In the genomic region with DNA sequence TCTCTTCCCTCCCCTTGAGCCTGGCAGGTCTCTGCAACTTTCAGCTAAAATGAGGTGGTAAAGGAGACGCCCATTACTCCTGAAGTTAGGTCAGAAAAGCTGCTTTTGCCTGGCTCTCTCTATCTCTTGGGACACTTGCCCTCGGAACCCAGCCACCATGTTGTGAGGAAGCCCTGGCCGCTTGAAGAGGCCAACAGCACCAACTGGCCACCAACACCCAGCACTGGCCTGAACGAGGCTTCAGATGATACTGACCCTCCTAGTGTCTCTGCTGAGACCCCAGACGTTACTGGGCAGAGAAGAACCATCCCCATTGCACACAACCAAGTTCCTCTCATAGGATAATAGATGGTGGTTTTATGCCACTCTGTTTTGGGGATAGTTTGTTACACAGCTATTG, we compare ENCODE assay signal across 36 cellular contexts.
"Had no signal": no experiment of that assay in that cellular context is flagged by ENCODE, and none has a peak within 500 bp of the region (broad histone marks: within the 10 kb centered on the region; RNA-seq: fewer than 3 reads in every experiment).

No MANE protein-coding gene starts in this region.

- ATAC-seq: activated T-cell treated with anti-CD3 and anti-CD28 coated beads, Interleukin-2, amount 50 U/mL, for 72 hours; activated T-helper 17 cell treated with anti-CD3 and anti-CD28 coated beads, Interleukin-2, amount 50 U/mL, for 72 hours; PC-3 had no signal

- H3K27me3 Mint-ChIP-seq: activated CD4-positive, alpha-beta memory T cell treated with anti-CD3 and anti-CD28 coated beads for 36 hours had no signal

- H3K27ac ChIP-seq: brain microvascular endothelial cell, KMS-11, Peyer's patch, SJSA1, VCaP had no signal

- H3K27ac Mint-ChIP-seq: activated B cell treated with CpG ODN at 0.5 μM for 24 hours; activated CD4-positive, alpha-beta memory T cell treated with anti-CD3 and anti-CD28 coated beads for 36 hours; activated naive CD8-positive, alpha-beta T cell treated with anti-CD3 and anti-CD28 coated beads for 36 hours; activated T-cell treated with anti-CD3 and anti-CD28 coated beads, Interleukin-2, amount 50 U/mL, for 72 hours; activated T-helper 17 cell treated with anti-CD3 and anti-CD28 coated beads, Interleukin-2, amount 50 U/mL, for 72 hours had no signal

- H3K27me3 ChIP-seq: Peyer's patch, SJSA1 had no signal

- H3K9me3 ChIP-seq: Peyer's patch, SJSA1 had no signal

- H3K4me3 Mint-ChIP-seq: activated B cell treated with CpG ODN at 0.5 μM for 24 hours; activated CD4-positive, alpha-beta memory T cell treated with anti-CD3 and anti-CD28 coated beads for 36 hours; activated naive CD8-positive, alpha-beta T cell treated with anti-CD3 and anti-CD28 coated beads for 36 hours; activated T-cell treated with anti-CD3 and anti-CD28 coated beads, Interleukin-2, amount 50 U/mL, for 72 hours; activated T-helper 17 cell treated with anti-CD3 and anti-CD28 coated beads, Interleukin-2, amount 50 U/mL, for 72 hours had no signal

- H3K9me3 Mint-ChIP-seq: activated B cell treated with CpG ODN at 0.5 μM for 24 hours; activated CD4-positive, alpha-beta memory T cell treated with anti-CD3 and anti-CD28 coated beads for 36 hours; activated naive CD8-positive, alpha-beta T cell treated with anti-CD3 and anti-CD28 coated beads for 36 hours; activated T-cell treated with anti-CD3 and anti-CD28 coated beads, Interleukin-2, amount 50 U/mL, for 72 hours; activated T-helper 17 cell treated with anti-CD3 and anti-CD28 coated beads, Interleukin-2, amount 50 U/mL, for 72 hours had no signal

- H3K36me3 ChIP-seq: brain microvascular endothelial cell, Peyer's patch, SJSA1 had no signal

- H3K4me1 Mint-ChIP-seq: activated B cell treated with CpG ODN at 0.5 μM for 24 hours; activated naive CD8-positive, alpha-beta T cell treated with anti-CD3 and anti-CD28 coated beads for 36 hours had no signal

- H3K4me1 ChIP-seq: Peyer's patch had no signal

- H3K36me3 Mint-ChIP-seq: activated CD4-positive, alpha-beta memory T cell treated with anti-CD3 and anti-CD28 coated beads for 36 hours; activated naive CD8-positive, alpha-beta T cell treated with anti-CD3 and anti-CD28 coated beads for 36 hours had no signal

- DNase-seq: activated B cell treated with CpG ODN at 0.5 μM for 24 hours; activated CD4-positive, alpha-beta memory T cell treated with anti-CD3 and anti-CD28 coated beads for 36 hours; activated CD4-positive, alpha-beta T cell treated with anti-CD3 and anti-CD28 coated beads for 4 hours; activated CD4-positive, alpha-beta T cell treated with anti-CD3 and anti-CD28 coated beads, Interleukin-2, amount 50 U/mL, for 1 hour; activated CD4-positive, CD25-positive, alpha-beta regulatory T cell treated with anti-CD3 and anti-CD28 coated beads, Interleukin-2, amount 50 U/mL, for 72 hours; activated effector memory CD4-positive, alpha-beta T cell treated with anti-CD3 and anti-CD28 coated beads, Interleukin-2, amount 50 U/mL, for 16 hours; activated naive CD4-positive, alpha-beta T cell; activated naive CD4-positive, alpha-beta T cell treated with anti-CD3 and anti-CD28 coated beads, Interleukin-2, amount 50 U/mL, for 16 hours; activated naive CD8-positive, alpha-beta T cell treated with anti-CD3 and anti-CD28 coated beads for 36 hours; activated T-cell treated with anti-CD3 and anti-CD28 coated beads, Interleukin-2, amount 50 U/mL, for 1 hour; activated T-cell treated with anti-CD3 and anti-CD28 coated beads, Interleukin-2, amount 50 U/mL, for 72 hours; amniotic stem cell; aorta; brain microvascular endothelial cell; NCI-H1092 treated with DMSO at 0.1 percent for 48 hours; NCI-H1417; NCI-H146; NCI-H187; NCI-H2029 treated with DMSO at 0.1 percent for 48 hours; NCI-H2107; NCI-H2171; NCI-H510A; NCI-H748 treated with DMSO at 0.1 percent for 48 hours; NK-92 treated with Interleukin-12 subunit alpha and Interleukin-12 subunit beta, amount 100 ng/mL, for 24 hours; PC-3; Peyer's patch; RPMI8226; SHP77 treated with DMSO at 0.1 percent for 48 hours; SW 1271; T-helper 1 cell; T-helper 2 cell; T-helper 9 cell had no signal

- H3K4me3 ChIP-seq: Peyer's patch, SJSA1 had no signal
